Comparison of ENCODE assay signal across 15 cellular contexts in genomic region chr17:72219136-72219823, GRCh38.
DNase-seq lines count a peak whose midpoint lies in the region; FAIRE-seq and TF ChIP-seq lines count a peak whose summit lies in the region.
"Had no signal": no experiment of that assay in that cellular context is flagged by ENCODE, and none has a peak within 500 bp of the region (broad histone marks: within the 10 kb centered on the region; RNA-seq: fewer than 3 reads in every experiment).

No MANE protein-coding gene starts in this region.

- FAIRE-seq in RCC 7860 (lab: Jason Lieb, UNC) = no peak

- H3K36me3 ChIP-seq in H7 (replicated peaks; ENCODE audit: control insufficient read depth, insufficient read depth, low read length) = no peaks in the 10 kb centered on the region
- H3K36me3 ChIP-seq: esophagus squamous epithelium, MG63 had no signal

- no peaks in the 10 kb centered on the region for H3K9me3 ChIP-seq in iPS-18c (ENCODE audit: control insufficient read depth, insufficient read depth, low read length)
- H3K9me3 ChIP-seq: esophagus squamous epithelium, MG63 had no signal

- DNase-seq in H7 = peak; percentile 54
- DNase-seq in astrocyte of the cerebellum (ENCODE audit: low read depth) = no peak
- DNase-seq in retinal pigment epithelial cell (ENCODE audit: low read depth) = peak; percentile 42
- no peak for DNase-seq in RCC 7860 (ENCODE audit: low spot score)
- no peak for DNase-seq in foreskin melanocyte
- DNase-seq in RKO (ENCODE audit: low spot score) = no peak
- no peak for DNase-seq in DMS53 (lab: John Stamatoyannopoulos, UW)
- DNase-seq: activated B cell treated with CpG ODN at 0.5 μM for 24 hours; CD4-positive, alpha-beta T cell; esophagus squamous epithelium; GDM1; MG63; NCI-H2081 treated with DMSO at 0.1 percent for 48 hours; stimulated activated naive CD8-positive, alpha-beta T cell treated with anti-CD3 and anti-CD28 coated beads, Interleukin-15, amount 100 ng/mL, for 72 hours had no signal

- H3K27me3 ChIP-seq in H7 (ENCODE audit: control insufficient read depth, insufficient read depth, low read length) = peaks cover 51% of the 10 kb centered on the region

- TF ChIP-seq CTCF in astrocyte of the cerebellum (IDR thresholded peaks at IDR 0.05; ENCODE audit: low read depth, low read length, missing control alignments) (no peak), retinal pigment epithelial cell (conservative IDR thresholded peaks at IDR 0.05; ENCODE audit: low read depth, low read length) (no peak)

- in situ Hi-C loops in astrocyte of the cerebellum (cut with HindIII; ENCODE audit: low sequenced_read_pairs) = no loop called here

- H3K4me3 ChIP-seq in H7 (ENCODE audit: insufficient read depth, low read depth, low read length) (peak overlapping the region; percentile 34), astrocyte of the cerebellum (ENCODE audit: low read depth, low read length) (peak overlapping the region; percentile 28), iPS-18c (ENCODE audit: insufficient read depth, low read depth, low read length) (peak overlapping the region; percentile 47), retinal pigment epithelial cell (ENCODE audit: low read length) (peak overlapping the region; percentile 44)
- H3K4me3 ChIP-seq: MG63 had no signal

Comparison
In these comparisons a context has a peak if more than half of its experiments do, and no peak if none do; other contexts are left out.
1. DNase-seq: peak in H7 (single experiment) and retinal pigment epithelial cell (single experiment); none in astrocyte of the cerebellum (single experiment), RCC 7860 (single experiment), foreskin melanocyte (single experiment), RKO (single experiment) and DMS53 (single experiment).
2. Peak in every context shown above with its lines, with median percentiles within 50 percentile points of each other: H3K4me3 ChIP-seq.